In genomic region chr7:94664023-94664422, GRCh38 we compare ENCODE assay signal across 35 cellular contexts.
"Had no signal": no experiment of that assay in that cellular context is flagged by ENCODE, and none has a peak within 500 bp of the region (broad histone marks: within the 10 kb centered on the region; RNA-seq: fewer than 3 reads in every experiment).

No MANE protein-coding gene starts in this region.

- H3K4me1 Mint-ChIP-seq: activated B cell treated with CpG ODN at 0.5 μM for 24 hours; central memory CD8-positive, alpha-beta T cell; endodermal cell had no signal

- H3K27me3 Mint-ChIP-seq: dendritic cell treated with granulocyte-macrophage colony-stimulating factor and Interleukin-4, amounts not matched to agents 40 ng/mL and 50 ng/mL, for 4 days had no signal

- H3K27ac Mint-ChIP-seq: activated B cell treated with CpG ODN at 0.5 μM for 24 hours; activated CD8-positive, alpha-beta T cell treated with anti-CD3 and anti-CD28 coated beads for 36 hours; activated naive CD8-positive, alpha-beta T cell; activated naive CD8-positive, alpha-beta T cell treated with anti-CD3 and anti-CD28 coated beads, Interleukin-2, amount 50 U/mL, for 24 hours; activated T-helper 17 cell treated with anti-CD3 and anti-CD28 coated beads, Interleukin-2, amount 50 U/mL, for 72 hours; brain; dendritic cell treated with granulocyte-macrophage colony-stimulating factor and Interleukin-4, amounts not matched to agents 40 ng/mL and 50 ng/mL, for 4 days; endodermal cell; T-helper 2 cell treated with Interferon-gamma antibody and Interleukin-4, amounts not matched to agents 5 μg/mL and 100 μg/mL, for 36 hours had no signal

- H3K36me3 ChIP-seq: adrenal gland, breast epithelium, esophagus squamous epithelium, gastroesophageal sphincter had no signal

- H3K27me3 ChIP-seq: adrenal gland, breast epithelium, cardiac muscle cell, dorsolateral prefrontal cortex, esophagus squamous epithelium, gastroesophageal sphincter had no signal

- H3K4me3 Mint-ChIP-seq: activated B cell treated with CpG ODN at 0.5 μM for 24 hours; activated CD8-positive, alpha-beta T cell treated with anti-CD3 and anti-CD28 coated beads for 36 hours; activated naive CD8-positive, alpha-beta T cell; activated naive CD8-positive, alpha-beta T cell treated with anti-CD3 and anti-CD28 coated beads, Interleukin-2, amount 50 U/mL, for 24 hours; activated T-cell treated with anti-CD3 and anti-CD28 coated beads, Interleukin-2, amount 50 U/mL, for 4 hours; activated T-helper 17 cell treated with anti-CD3 and anti-CD28 coated beads, Interleukin-2, amount 50 U/mL, for 72 hours; central memory CD8-positive, alpha-beta T cell; dendritic cell treated with granulocyte-macrophage colony-stimulating factor and Interleukin-4, amounts not matched to agents 40 ng/mL and 50 ng/mL, for 4 days; endodermal cell; T-helper 17 cell; T-helper 2 cell treated with Interferon-gamma antibody and Interleukin-4, amounts not matched to agents 5 μg/mL and 100 μg/mL, for 36 hours had no signal

- DNase-seq: activated B cell treated with CpG ODN at 0.5 μM for 24 hours; activated CD4-positive, alpha-beta T cell treated with anti-CD3 and anti-CD28 coated beads for 48 hours; activated CD4-positive, alpha-beta T cell treated with anti-CD3 and anti-CD28 coated beads, Interleukin-2, amount 50 U/mL, for 1 hour; activated CD4-positive, alpha-beta T cell treated with anti-CD3 and anti-CD28 coated beads, Interleukin-2, amount 50 U/mL, for 48 hours; activated CD8-positive, alpha-beta memory T cell treated with anti-CD3 and anti-CD28 coated beads for 24 hours; activated CD8-positive, alpha-beta T cell treated with anti-CD3 and anti-CD28 coated beads for 36 hours; activated effector memory CD4-positive, alpha-beta T cell treated with Interleukin-2 at 50 U/mL for 16 hours; activated gamma-delta T cell treated with Interleukin-2 at 50 U/mL for 16 hours; activated naive CD4-positive, alpha-beta T cell treated with anti-CD3 and anti-CD28 coated beads, Interleukin-2, amount 50 U/mL, for 16 hours; activated naive CD4-positive, alpha-beta T cell treated with Interleukin-2 at 50 U/mL for 16 hours; activated naive CD8-positive, alpha-beta T cell treated with anti-CD3 and anti-CD28 coated beads, Interleukin-2, amount 50 U/mL, for 24 hours; activated T-cell treated with anti-CD3 and anti-CD28 coated beads, Interleukin-2, amount 50 U/mL, for 4 hours; adrenal gland; amygdala; aorta; dorsolateral prefrontal cortex; effector memory CD4-positive, alpha-beta T cell; endodermal cell; esophagus squamous epithelium; foreskin melanocyte; T-helper 1 cell; T-helper 17 cell; T1000; WERI-Rb-1 had no signal

- H3K27ac ChIP-seq: adrenal gland, breast epithelium, cardiac muscle cell, coronary artery, dorsolateral prefrontal cortex, esophagus squamous epithelium, gastroesophageal sphincter, WERI-Rb-1 had no signal

- ATAC-seq: activated CD4-positive, CD25-positive, alpha-beta regulatory T cell treated with anti-CD3 and anti-CD28 coated beads, Interleukin-2, amount 50 U/mL, for 24 hours; activated CD8-positive, alpha-beta T cell treated with anti-CD3 and anti-CD28 coated beads for 36 hours; activated naive CD8-positive, alpha-beta T cell treated with anti-CD3 and anti-CD28 coated beads, Interleukin-2, amount 50 U/mL, for 24 hours; activated T-cell treated with anti-CD3 and anti-CD28 coated beads, Interleukin-2, amount 50 U/mL, for 4 hours; activated T-helper 17 cell treated with anti-CD3 and anti-CD28 coated beads, Interleukin-2, amount 50 U/mL, for 72 hours; gastroesophageal sphincter; T-helper 17 cell had no signal

- H3K4me1 ChIP-seq: adrenal gland, breast epithelium had no signal

- H3K4me3 ChIP-seq: adrenal gland, breast epithelium, cardiac muscle cell, coronary artery, dorsolateral prefrontal cortex, esophagus squamous epithelium, gastroesophageal sphincter had no signal

- H3K9me3 ChIP-seq: adrenal gland, breast epithelium, esophagus squamous epithelium, gastroesophageal sphincter had no signal

- H3K9me3 Mint-ChIP-seq: activated B cell treated with CpG ODN at 0.5 μM for 24 hours; activated CD8-positive, alpha-beta T cell treated with anti-CD3 and anti-CD28 coated beads for 36 hours; activated naive CD8-positive, alpha-beta T cell treated with anti-CD3 and anti-CD28 coated beads, Interleukin-2, amount 50 U/mL, for 24 hours; activated T-cell treated with anti-CD3 and anti-CD28 coated beads, Interleukin-2, amount 50 U/mL, for 4 hours; activated T-helper 17 cell treated with anti-CD3 and anti-CD28 coated beads, Interleukin-2, amount 50 U/mL, for 72 hours; central memory CD8-positive, alpha-beta T cell; T-helper 2 cell treated with Interferon-gamma antibody and Interleukin-4, amounts not matched to agents 5 μg/mL and 100 μg/mL, for 36 hours had no signal

- H3K36me3 Mint-ChIP-seq: activated naive CD8-positive, alpha-beta T cell had no signal
